ENCODE assay signal across 32 cellular contexts in the genomic region with DNA sequence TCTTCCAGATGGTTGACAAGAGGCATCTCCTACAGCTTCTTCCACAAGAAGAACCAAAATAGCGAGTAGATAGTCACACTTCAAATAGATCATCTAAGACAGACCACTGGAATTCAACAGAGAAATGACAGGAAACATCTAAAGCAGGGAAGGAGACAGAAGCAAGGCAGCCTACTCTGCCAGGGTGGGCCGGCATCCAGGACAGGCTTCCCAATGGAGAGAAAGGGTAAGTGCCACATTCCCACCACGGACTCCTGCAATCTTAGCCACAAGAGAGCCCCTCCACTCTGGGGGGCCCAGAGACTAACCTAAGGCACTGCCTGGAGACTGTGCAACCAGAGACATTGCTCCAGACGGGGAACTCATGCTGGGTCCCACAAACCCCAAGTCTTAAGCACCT.
"Had no signal": no experiment of that assay in that cellular context is flagged by ENCODE, and none has a peak within 500 bp of the region (broad histone marks: within the 10 kb centered on the region; RNA-seq: fewer than 3 reads in every experiment).

No MANE protein-coding gene starts in this region.

- H3K4me3 Mint-ChIP-seq: activated B cell treated with CpG ODN at 0.5 μM for 24 hours; activated CD4-positive, alpha-beta memory T cell treated with anti-CD3 and anti-CD28 coated beads for 36 hours; activated CD4-positive, alpha-beta memory T cell treated with anti-CD3 and anti-CD28 coated beads, Interleukin-2, amount 10 ng/mL, durations not matched to agents 7 days and 5 days; activated CD4-positive, alpha-beta T cell treated with anti-CD3 and anti-CD28 coated beads for 36 hours; activated CD4-positive, alpha-beta T cell treated with anti-CD3 and anti-CD28 coated beads, Interleukin-2, amount 10 ng/mL, durations not matched to agents 24 days and 14 days; activated CD4-positive, alpha-beta T cell treated with anti-CD3 and anti-CD28 coated beads, Interleukin-2, amount 10 ng/mL, durations not matched to agents 7 days and 5 days; activated CD8-positive, alpha-beta memory T cell treated with anti-CD3 and anti-CD28 coated beads, Interleukin-2, amount 10 ng/mL, durations not matched to agents 7 days and 5 days; activated CD8-positive, alpha-beta T cell treated with anti-CD3 and anti-CD28 coated beads for 36 hours; activated CD8-positive, alpha-beta T cell treated with anti-CD3 and anti-CD28 coated beads, Interleukin-2, amount 10 ng/mL, durations not matched to agents 7 days and 5 days; T-cell; T-helper 1 cell treated with Interleukin-12 subunit alpha and Interleukin-12 subunit beta and Interleukin-4 antibody, amounts not matched to agents 30 μg/mL and 1 μg/mL, for 36 hours; T-helper 17 cell; T-helper 2 cell treated with Interferon-gamma antibody and Interleukin-4, amounts not matched to agents 5 μg/mL and 100 μg/mL, for 36 hours; WTC11 had no signal

- ATAC-seq: activated CD4-positive, alpha-beta T cell treated with anti-CD3 and anti-CD28 coated beads for 36 hours; activated CD4-positive, CD25-positive, alpha-beta regulatory T cell treated with anti-CD3 and anti-CD28 coated beads, Interleukin-2, amount 50 U/mL, for 24 hours; activated CD8-positive, alpha-beta memory T cell treated with anti-CD3 and anti-CD28 coated beads, Interleukin-2, amount 10 ng/mL, durations not matched to agents 7 days and 5 days; activated CD8-positive, alpha-beta T cell treated with anti-CD3 and anti-CD28 coated beads for 36 hours; activated CD8-positive, alpha-beta T cell treated with anti-CD3 and anti-CD28 coated beads, Interleukin-2, amount 10 ng/mL, durations not matched to agents 7 days and 5 days; T-helper 17 cell had no signal

- H3K36me3 Mint-ChIP-seq: activated CD4-positive, alpha-beta memory T cell treated with anti-CD3 and anti-CD28 coated beads for 36 hours; activated CD8-positive, alpha-beta memory T cell treated with anti-CD3 and anti-CD28 coated beads, Interleukin-2, amount 10 ng/mL, durations not matched to agents 7 days and 5 days; T-cell; WTC11 had no signal

- H3K4me1 Mint-ChIP-seq: activated CD4-positive, alpha-beta memory T cell treated with anti-CD3 and anti-CD28 coated beads, Interleukin-2, amount 10 ng/mL, durations not matched to agents 7 days and 5 days; activated CD4-positive, alpha-beta T cell treated with anti-CD3 and anti-CD28 coated beads for 36 hours; activated CD4-positive, alpha-beta T cell treated with anti-CD3 and anti-CD28 coated beads, Interleukin-2, amount 10 ng/mL, durations not matched to agents 24 days and 14 days; activated CD4-positive, alpha-beta T cell treated with anti-CD3 and anti-CD28 coated beads, Interleukin-2, amount 10 ng/mL, durations not matched to agents 7 days and 5 days; activated CD8-positive, alpha-beta memory T cell treated with anti-CD3 and anti-CD28 coated beads, Interleukin-2, amount 10 ng/mL, durations not matched to agents 7 days and 5 days; T-cell; T-helper 17 cell had no signal

- DNase-seq: activated B cell treated with CpG ODN at 0.5 μM for 24 hours; activated CD4-positive, alpha-beta memory T cell treated with anti-CD3 and anti-CD28 coated beads for 36 hours; activated CD4-positive, alpha-beta memory T cell treated with anti-CD3 and anti-CD28 coated beads, Interleukin-2, amount 10 ng/mL, durations not matched to agents 7 days and 5 days; activated CD4-positive, alpha-beta T cell treated with anti-CD3 and anti-CD28 coated beads for 1 hour; activated CD4-positive, alpha-beta T cell treated with anti-CD3 and anti-CD28 coated beads for 36 hours; activated CD4-positive, alpha-beta T cell treated with anti-CD3 and anti-CD28 coated beads for 4 hours; activated CD4-positive, alpha-beta T cell treated with anti-CD3 and anti-CD28 coated beads for 48 hours; activated CD4-positive, alpha-beta T cell treated with anti-CD3 and anti-CD28 coated beads, Interleukin-2, amount 10 ng/mL, durations not matched to agents 24 days and 14 days; activated CD4-positive, alpha-beta T cell treated with anti-CD3 and anti-CD28 coated beads, Interleukin-2, amount 10 ng/mL, durations not matched to agents 7 days and 5 days; activated CD4-positive, alpha-beta T cell treated with anti-CD3 and anti-CD28 coated beads, Interleukin-2, amount 50 U/mL, for 1 hour; activated CD4-positive, alpha-beta T cell treated with anti-CD3 and anti-CD28 coated beads, Interleukin-2, amount 50 U/mL, for 4 hours; activated CD4-positive, alpha-beta T cell treated with anti-CD3 and anti-CD28 coated beads, Interleukin-2, amount 50 U/mL, for 48 hours; activated CD4-positive, CD25-positive, alpha-beta regulatory T cell; activated CD4-positive, CD25-positive, alpha-beta regulatory T cell treated with anti-CD3 and anti-CD28 coated beads, Interleukin-2, amount 50 U/mL, for 72 hours; activated CD8-positive, alpha-beta memory T cell treated with anti-CD3 and anti-CD28 coated beads for 24 hours; activated CD8-positive, alpha-beta memory T cell treated with anti-CD3 and anti-CD28 coated beads, Interleukin-2, amount 10 ng/mL, durations not matched to agents 7 days and 5 days; activated CD8-positive, alpha-beta memory T cell treated with anti-CD3 and anti-CD28 coated beads, Interleukin-2, amount 50 U/mL, for 4 hours; activated CD8-positive, alpha-beta memory T cell treated with anti-CD3 and anti-CD28 coated beads, Interleukin-2, amount 50 U/mL, for 48 hours; activated CD8-positive, alpha-beta T cell treated with anti-CD3 and anti-CD28 coated beads for 36 hours; activated CD8-positive, alpha-beta T cell treated with anti-CD3 and anti-CD28 coated beads, Interleukin-2, amount 10 ng/mL, durations not matched to agents 7 days and 5 days; T-cell; T-helper 1 cell; T-helper 17 cell; T-helper 2 cell; T-helper 9 cell; T1000; WERI-Rb-1 had no signal

- H3K36me3 ChIP-seq: WERI-Rb-1 had no signal

- H3K27ac Mint-ChIP-seq: activated B cell treated with CpG ODN at 0.5 μM for 24 hours; activated CD4-positive, alpha-beta memory T cell treated with anti-CD3 and anti-CD28 coated beads for 36 hours; activated CD4-positive, alpha-beta memory T cell treated with anti-CD3 and anti-CD28 coated beads, Interleukin-2, amount 10 ng/mL, durations not matched to agents 7 days and 5 days; activated CD4-positive, alpha-beta T cell treated with anti-CD3 and anti-CD28 coated beads for 36 hours; activated CD4-positive, alpha-beta T cell treated with anti-CD3 and anti-CD28 coated beads, Interleukin-2, amount 10 ng/mL, durations not matched to agents 24 days and 14 days; activated CD4-positive, alpha-beta T cell treated with anti-CD3 and anti-CD28 coated beads, Interleukin-2, amount 10 ng/mL, durations not matched to agents 7 days and 5 days; activated CD8-positive, alpha-beta memory T cell treated with anti-CD3 and anti-CD28 coated beads, Interleukin-2, amount 10 ng/mL, durations not matched to agents 7 days and 5 days; activated CD8-positive, alpha-beta T cell treated with anti-CD3 and anti-CD28 coated beads for 36 hours; activated CD8-positive, alpha-beta T cell treated with anti-CD3 and anti-CD28 coated beads, Interleukin-2, amount 10 ng/mL, durations not matched to agents 7 days and 5 days; T-cell; T-helper 1 cell treated with Interleukin-12 subunit alpha and Interleukin-12 subunit beta and Interleukin-4 antibody, amounts not matched to agents 30 μg/mL and 1 μg/mL, for 36 hours; T-helper 17 cell; T-helper 2 cell treated with Interferon-gamma antibody and Interleukin-4, amounts not matched to agents 5 μg/mL and 100 μg/mL, for 36 hours; WTC11 had no signal

- H3K27ac ChIP-seq: VCaP, WERI-Rb-1 had no signal

- H3K9me3 Mint-ChIP-seq: activated B cell treated with CpG ODN at 0.5 μM for 24 hours; activated CD4-positive, alpha-beta memory T cell treated with anti-CD3 and anti-CD28 coated beads for 36 hours; activated CD4-positive, alpha-beta memory T cell treated with anti-CD3 and anti-CD28 coated beads, Interleukin-2, amount 10 ng/mL, durations not matched to agents 7 days and 5 days; activated CD4-positive, alpha-beta T cell treated with anti-CD3 and anti-CD28 coated beads, Interleukin-2, amount 10 ng/mL, durations not matched to agents 7 days and 5 days; activated CD8-positive, alpha-beta T cell treated with anti-CD3 and anti-CD28 coated beads for 36 hours; T-cell; T-helper 1 cell treated with Interleukin-12 subunit alpha and Interleukin-12 subunit beta and Interleukin-4 antibody, amounts not matched to agents 30 μg/mL and 1 μg/mL, for 36 hours; T-helper 2 cell treated with Interferon-gamma antibody and Interleukin-4, amounts not matched to agents 5 μg/mL and 100 μg/mL, for 36 hours; WTC11 had no signal
